1 cellular context compared by ENCODE assay signal in genomic region chr6:139134817-139135577, GRCh38.
TF ChIP-seq lines count a peak whose summit lies in the region.

HECA (plus strand) TSS chr6:139135080; CDS start chr6:139135397, 317 bp downstream.

TF ChIP-seq in GM12878, 131 proteins besides CTCF, POLR2A, EP300 and RAD21 (continued from another document and continues in another):
- TF ChIP-seq RELB (IDR thresholded peaks at IDR 0.05; ENCODE audit: low read depth) (no peak), E2F8 (IDR thresholded peaks at IDR 0.05; ENCODE audit: low read depth, partially characterized antibody) (peak; percentile 60), MXI1 (IDR thresholded peaks at IDR 0.05; ENCODE audit: low read depth, low read length) (no peak), USF1 (IDR thresholded peaks at IDR 0.05; ENCODE audit: borderline replicate concordance, extremely low read length, insufficient read depth, low read depth, low read length) (peak; percentile 56), PML (IDR thresholded peaks at IDR 0.05; ENCODE audit: low read length) (no peak), BACH1 (IDR thresholded peaks at IDR 0.05; ENCODE audit: borderline replicate concordance) (peak; percentile 75), HCFC1 (IDR thresholded peaks at IDR 0.05; ENCODE audit: low read length) (no peak), MYB (IDR thresholded peaks at IDR 0.05; ENCODE audit: borderline replicate concordance, low read depth, low read length) (no peak), SIX5 (IDR thresholded peaks at IDR 0.05; ENCODE audit: low read depth, low read length, severe bottlenecking) (no peak), ELK1 (IDR thresholded peaks at IDR 0.05; ENCODE audit: low read depth, low read length) (no peak; the same call in 1 of the 2 replicates), SREBF2 (IDR thresholded peaks at IDR 0.05; ENCODE audit: low read length) (no peak; the same call in 1 of the 2 replicates), BMI1 (IDR thresholded peaks at IDR 0.05; ENCODE audit: borderline replicate concordance) (no peak), IRF3 (IDR thresholded peaks at IDR 0.05) (no peak), FOXM1 (IDR thresholded peaks at IDR 0.05; ENCODE audit: low read depth, low read length) (no peak), SPI1 (IDR thresholded peaks at IDR 0.05; ENCODE audit: borderline replicate concordance, insufficient read depth, low read depth, low read length) (no peak), SMARCA5 (IDR thresholded peaks at IDR 0.05) (peak; percentile 47), REST (IDR thresholded peaks at IDR 0.05; ENCODE audit: low read depth, low read length) (no peak), BHLHE40 (IDR thresholded peaks at IDR 0.05; ENCODE audit: borderline replicate concordance in 1 of 2, low read depth in 2 of 2, low read length in 1 of 2) (peak; percentile 37 to 85; a peak in 3 of 4 replicates), BRCA1 (IDR thresholded peaks at IDR 0.05; ENCODE audit: low read depth, low read length) (peak; percentile 65; the same call in 1 of the 2 replicates), ZBTB4 (CRISPR knock-in tag; IDR thresholded peaks at IDR 0.05) (no peak), SKIL (IDR thresholded peaks at IDR 0.05; ENCODE audit: low read depth, poor library complexity, severe bottlenecking) (no peak), ZNF622 (IDR thresholded peaks at IDR 0.05) (no peak), ATF3 (IDR thresholded peaks at IDR 0.05; ENCODE audit: borderline replicate concordance, extremely low read depth, low read depth, low read length) (no peak), STAT1 (conservative IDR thresholded peaks at IDR 0.05) (no peak), CREM (IDR thresholded peaks at IDR 0.05; ENCODE audit: low read depth) (peak; percentile 99), ETV6 (conservative IDR thresholded peaks at IDR 0.05 in 1 of 2, IDR thresholded peaks at IDR 0.05 in 1 of 2; ENCODE audit: borderline replicate concordance in 1 of 2, low read depth in 1 of 2) (no peak), MYC (IDR thresholded peaks at IDR 0.05; ENCODE audit: insufficient read depth, insufficient read length, insufficient replicate concordance, low read length, severe bottlenecking) (no peak), ZNF274 (IDR thresholded peaks at IDR 0.05; ENCODE audit: insufficient read depth, insufficient read length) (no peak), IKZF2 (IDR thresholded peaks at IDR 0.05) (no peak), NR2F1 (conservative IDR thresholded peaks at IDR 0.05) (peak; percentile 36), IRF4 (IDR thresholded peaks at IDR 0.05; ENCODE audit: low read depth, low read length) (no peak), HDAC6 (IDR thresholded peaks at IDR 0.05; ENCODE audit: unreplicated experiment) (no peak), TCF3 (IDR thresholded peaks at IDR 0.05; ENCODE audit: borderline replicate concordance, insufficient read depth, low read depth, low read length) (no peak), RFX5 (IDR thresholded peaks at IDR 0.05; ENCODE audit: low read depth, low read length) (no peak), SREBF1 (IDR thresholded peaks at IDR 0.05; ENCODE audit: low read length) (no peak), BCL11A (IDR thresholded peaks at IDR 0.05; ENCODE audit: low read depth, low read length) (no peak), MEF2B (IDR thresholded peaks at IDR 0.05; ENCODE audit: partially characterized antibody, poor library complexity, severe bottlenecking) (no peak), BCL3 (IDR thresholded peaks at IDR 0.05; ENCODE audit: borderline replicate concordance, insufficient read depth, low read depth, low read length, poor library complexity, severe bottlenecking) (no peak), CREB1 (IDR thresholded peaks at IDR 0.05; ENCODE audit: low read depth) (peak; percentile 100), SMAD1 (IDR thresholded peaks at IDR 0.05; ENCODE audit: low read depth, partially characterized antibody) (no peak), NR2C2 (IDR thresholded peaks at IDR 0.05; ENCODE audit: borderline replicate concordance, control insufficient read depth, insufficient read length, low read depth) (no peak), PBX3 (IDR thresholded peaks at IDR 0.05; ENCODE audit: insufficient replicate concordance, low read depth, low read length) (no peak)
